In genomic region chr2:204544961-204545860, GRCh38 we compare ENCODE assay signal across 1 cellular context.
TF ChIP-seq lines count a peak whose summit lies in the region.

PARD3B (plus strand) TSS chr2:204545475; CDS start chr2:204546000, 525 bp downstream.

TF ChIP-seq in WTC11, 78 proteins besides CTCF, POLR2A, EP300 and RAD21 (continued from another document):
- TF ChIP-seq AFF4 (CRISPR knock-in tag; IDR thresholded peaks at IDR 0.05; ENCODE audit: borderline replicate concordance) = peak; percentile 91; the same call in 1 of the 2 replicates
- no peak for TF ChIP-seq USF2 (CRISPR knock-in tag; IDR thresholded peaks at IDR 0.05)
- TF ChIP-seq NFYB (CRISPR knock-in tag; conservative IDR thresholded peaks at IDR 0.05; ENCODE audit: low read depth) = 0 out of 2 replicates have a peak, but pooled peaks have one; percentile 7
- TF ChIP-seq ZBTB21 (CRISPR knock-in tag; IDR thresholded peaks at IDR 0.05; ENCODE audit: borderline replicate concordance) = 0 out of 2 replicates have a peak, but pooled peaks have one; percentile 13
- peak; percentile 62; the same call in 1 of the 2 replicates for TF ChIP-seq E2F4 (CRISPR knock-in tag; IDR thresholded peaks at IDR 0.05; ENCODE audit: borderline replicate concordance, low read depth)
- peak; percentile 75 for TF ChIP-seq NR2C2 (CRISPR knock-in tag; IDR thresholded peaks at IDR 0.05)
- TF ChIP-seq ARID4B (CRISPR knock-in tag; IDR thresholded peaks at IDR 0.05; ENCODE audit: borderline replicate concordance) = no peak; the same call in 1 of the 2 replicates
- no peak for TF ChIP-seq PRRX2 (CRISPR knock-in tag; IDR thresholded peaks at IDR 0.05)
- TF ChIP-seq HMGXB4 (CRISPR knock-in tag; IDR thresholded peaks at IDR 0.05) = peak; percentile 95
- TF ChIP-seq OVOL2 (CRISPR knock-in tag; IDR thresholded peaks at IDR 0.05; ENCODE audit: borderline replicate concordance) = no peak
- 0 out of 2 replicates have a peak, but pooled peaks have one; percentile 16 for TF ChIP-seq ZNF512 (CRISPR knock-in tag; IDR thresholded peaks at IDR 0.05; ENCODE audit: borderline replicate concordance)
- no peak for TF ChIP-seq NFATC4 (CRISPR knock-in tag; IDR thresholded peaks at IDR 0.05)
- TF ChIP-seq ETV6 (CRISPR knock-in tag; IDR thresholded peaks at IDR 0.05) = no peak
- 0 out of 2 replicates have a peak, but pooled peaks have one; percentile 27 for TF ChIP-seq CREB1 (CRISPR knock-in tag; IDR thresholded peaks at IDR 0.05)
- TF ChIP-seq SMAD4 (CRISPR knock-in tag; IDR thresholded peaks at IDR 0.05) = no peak
- TF ChIP-seq TEAD1 (CRISPR knock-in tag; IDR thresholded peaks at IDR 0.05) = 0 out of 2 replicates have a peak, but pooled peaks have one; percentile 19
- TF ChIP-seq TEAD4 (CRISPR knock-in tag; IDR thresholded peaks at IDR 0.05) = 0 out of 2 replicates have a peak, but pooled peaks have one; percentile 14
- TF ChIP-seq JAZF1 (CRISPR knock-in tag; IDR thresholded peaks at IDR 0.05) = no peak
- peak; percentile 93 for TF ChIP-seq FOXP1 (CRISPR knock-in tag; IDR thresholded peaks at IDR 0.05; ENCODE audit: borderline replicate concordance)
- no peak for TF ChIP-seq FOXP4 (CRISPR knock-in tag; IDR thresholded peaks at IDR 0.05)
- TF ChIP-seq GTF2I (CRISPR knock-in tag; conservative IDR thresholded peaks at IDR 0.05) = no peak
- TF ChIP-seq FOXK1 (CRISPR knock-in tag; IDR thresholded peaks at IDR 0.05) = 0 out of 2 replicates have a peak, but pooled peaks have one; percentile 12
- 0 out of 2 replicates have a peak, but pooled peaks have one; percentile 22 for TF ChIP-seq ESRRA (CRISPR knock-in tag; IDR thresholded peaks at IDR 0.05; ENCODE audit: borderline replicate concordance)
- peak; percentile 48; the same call in 1 of the 2 replicates for TF ChIP-seq TP53 (CRISPR knock-in tag; IDR thresholded peaks at IDR 0.05)
